Comparison of ENCODE assay signal across 8 cellular contexts in genomic region chr15:49046113-49046883, GRCh38. TPM values are rescaled to one million over a fixed set of nuclear protein-coding genes. Genes with fewer than 3 reads are reported as not detected.
DNase-seq lines count a peak whose midpoint lies in the region; ATAC-seq and TF ChIP-seq lines count a peak whose summit lies in the region.

A gene with protein sequence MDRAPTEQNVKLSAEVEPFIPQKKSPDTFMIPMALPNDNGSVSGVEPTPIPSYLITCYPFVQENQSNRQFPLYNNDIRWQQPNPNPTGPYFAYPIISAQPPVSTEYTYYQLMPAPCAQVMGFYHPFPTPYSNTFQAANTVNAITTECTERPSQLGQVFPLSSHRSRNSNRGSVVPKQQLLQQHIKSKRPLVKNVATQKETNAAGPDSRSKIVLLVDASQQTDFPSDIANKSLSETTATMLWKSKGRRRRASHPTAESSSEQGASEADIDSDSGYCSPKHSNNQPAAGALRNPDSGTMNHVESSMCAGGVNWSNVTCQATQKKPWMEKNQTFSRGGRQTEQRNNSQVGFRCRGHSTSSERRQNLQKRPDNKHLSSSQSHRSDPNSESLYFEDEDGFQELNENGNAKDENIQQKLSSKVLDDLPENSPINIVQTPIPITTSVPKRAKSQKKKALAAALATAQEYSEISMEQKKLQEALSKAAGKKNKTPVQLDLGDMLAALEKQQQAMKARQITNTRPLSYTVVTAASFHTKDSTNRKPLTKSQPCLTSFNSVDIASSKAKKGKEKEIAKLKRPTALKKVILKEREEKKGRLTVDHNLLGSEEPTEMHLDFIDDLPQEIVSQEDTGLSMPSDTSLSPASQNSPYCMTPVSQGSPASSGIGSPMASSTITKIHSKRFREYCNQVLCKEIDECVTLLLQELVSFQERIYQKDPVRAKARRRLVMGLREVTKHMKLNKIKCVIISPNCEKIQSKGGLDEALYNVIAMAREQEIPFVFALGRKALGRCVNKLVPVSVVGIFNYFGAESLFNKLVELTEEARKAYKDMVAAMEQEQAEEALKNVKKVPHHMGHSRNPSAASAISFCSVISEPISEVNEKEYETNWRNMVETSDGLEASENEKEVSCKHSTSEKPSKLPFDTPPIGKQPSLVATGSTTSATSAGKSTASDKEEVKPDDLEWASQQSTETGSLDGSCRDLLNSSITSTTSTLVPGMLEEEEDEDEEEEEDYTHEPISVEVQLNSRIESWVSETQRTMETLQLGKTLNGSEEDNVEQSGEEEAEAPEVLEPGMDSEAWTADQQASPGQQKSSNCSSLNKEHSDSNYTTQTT (minus strand): TSS chr15:49046446. CDS start chr15:49046299, 147 bp downstream.

- peak; percentile 95 for ATAC-seq in HG03442 (IDR thresholded peaks at IDR 0.05; ENCODE audit: unreplicated experiment)
- ATAC-seq in left colon = peak; percentile 98

- no peak for TF ChIP-seq CTCF in coronary artery (IDR thresholded peaks at IDR 0.05)

- no peaks in the 10 kb centered on the region for H3K27me3 ChIP-seq in BLaER1

- H3K9ac ChIP-seq in BLaER1 = peak within 1 kb of the TSS; percentile 86

- peaks cover 39% of the 10 kb centered on the region for H4K20me1 ChIP-seq in BLaER1

- H3K4me2 ChIP-seq in BLaER1 = peak within 1 kb of the TSS; percentile 90

- intact Hi-C loops in left colon (cut with DNase I, micrococcal nuclease) = no loop called here

- peak; percentile 86 for DNase-seq in GM19238 (ENCODE audit: insufficient read length, low spot score)
- DNase-seq in NCI-H510A treated with DMSO at 0.1 percent for 48 hours (lab: John Stamatoyannopoulos, UW) = peak; percentile 87
- peak; percentile 94 for DNase-seq in activated CD4-positive, alpha-beta T cell treated with anti-CD3 and anti-CD28 coated beads for 48 hours
- peak; percentile 96 for DNase-seq in coronary artery (ENCODE audit: low spot score)
- peak; percentile 94 to 97 for DNase-seq in left colon
- peak; percentile 92 for DNase-seq in stimulated activated CD4-positive, alpha-beta T cell treated with anti-CD3 and anti-CD28 coated beads, Interleukin-1b, Interleukin-23, amount 100 ng/mL, for 48 hours

- peaks cover 7% of the 10 kb centered on the region for H3K9me3 ChIP-seq in BLaER1

- H3K4me1 ChIP-seq in BLaER1 = peaks cover 32% of the 10 kb centered on the region

- H3K36me3 ChIP-seq in BLaER1 = peaks cover 7% of the 10 kb centered on the region

- H3K4me3 ChIP-seq in BLaER1 = peak within 1 kb of the TSS; percentile 94
- H3K4me3 ChIP-seq in coronary artery = peak within 1 kb of the TSS; percentile 98

- H3K27ac ChIP-seq in BLaER1 (peak within 1 kb of the TSS; percentile 81), coronary artery (peak within 1 kb of the TSS; percentile 92 to 95)

RNA-seq across cellular contexts. Expression of the gene that starts here (rescaled TPM):
- total RNA-seq in left colon = 10 to 100 TPM; 40.9 to 48.5 TPM

Comparison
In these comparisons a context has a peak if more than half of its experiments do, and no peak if none do; other contexts are left out.
1. Peak in every context shown above with its lines: DNase-seq, ATAC-seq, H3K4me3 ChIP-seq and H3K27ac ChIP-seq.